Comparison of ENCODE assay signal across 34 cellular contexts in genomic region chr18:26474542-26474941, GRCh38.
"Had no signal": no experiment of that assay in that cellular context is flagged by ENCODE, and none has a peak within 500 bp of the region (broad histone marks: within the 10 kb centered on the region; RNA-seq: fewer than 3 reads in every experiment).

No MANE protein-coding gene starts in this region.

- DNase-seq: Karpas-422, Kasumi-1, MG63, MM.1S, MV-4-11, NCI-H1048, NCI-H1092, NCI-H1092 treated with DMSO at 0.1 percent for 48 hours, NCI-H1105, NCI-H1105 treated with DMSO at 0.1 percent for 48 hours, NCI-H1417, NCI-H1417 treated with DMSO at 0.1 percent for 48 hours, NCI-H1436, NCI-H1436 treated with DMSO at 0.1 percent for 48 hours, NCI-H146, NCI-H1694, NCI-H1694 treated with DMSO at 0.1 percent for 48 hours, NCI-H187, NCI-H187 treated with DMSO at 0.1 percent for 48 hours, NCI-H1930, NCI-H2029, NCI-H2029 treated with DMSO at 0.1 percent for 48 hours, NCI-H2081, NCI-H2107, NCI-H2171, NCI-H2171 treated with DMSO at 0.1 percent for 48 hours, NCI-H2227 treated with DMSO at 0.1 percent for 48 hours, NCI-H226, NCI-H345, NCI-H446, NCI-H446 treated with DMSO at 0.1 percent for 48 hours, NCI-H510A, NCI-H510A treated with DMSO at 0.1 percent for 48 hours, NCI-H524 had no signal

- H3K4me3 ChIP-seq: MG63 had no signal

- H3K27me3 ChIP-seq: MG63 had no signal

- H3K9me3 ChIP-seq: MG63 had no signal
